In the genomic region with DNA sequence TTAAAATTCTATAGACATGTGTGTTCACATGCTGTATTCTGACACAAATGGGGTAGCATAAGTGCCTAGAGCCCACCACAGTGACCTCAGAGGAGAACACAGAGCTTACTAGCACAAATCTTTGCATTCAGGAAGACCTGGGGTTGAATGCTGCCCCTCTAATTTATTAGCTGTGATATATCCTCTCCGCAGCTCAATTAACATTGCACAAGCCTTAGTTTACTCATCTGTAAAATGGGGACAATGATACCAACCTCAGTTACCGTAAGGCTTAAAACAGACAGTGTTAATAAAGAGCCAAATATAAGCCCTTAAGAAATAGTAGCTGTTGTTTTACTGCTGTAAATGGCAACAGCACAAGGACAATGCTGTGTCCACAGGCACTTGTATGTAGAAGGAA, we compare ENCODE assay signal across 10 cellular contexts. TPM values are rescaled to one million over a fixed set of nuclear protein-coding genes. Genes with fewer than 3 reads are reported as not detected.
"Had no signal": no experiment of that assay in that cellular context is flagged by ENCODE, and none has a peak within 500 bp of the region (broad histone marks: within the 10 kb centered on the region; RNA-seq: fewer than 3 reads in every experiment).

No MANE protein-coding gene starts in this region.

- ATAC-seq: HCT116 had no signal

- H3K4me3 ChIP-seq: GM23248, HAP-1 had no signal

- H3K9me3 ChIP-seq: HAP-1 had no signal

- H3K27ac ChIP-seq: GM23248, HL-60 had no signal

- DNase-seq: GM23248, GOT3, H7, HFFc6, IMR-90 had no signal

- H3K9ac ChIP-seq: GM23248 had no signal

- H3K36me3 ChIP-seq: HAP-1 had no signal

- H3K4me1 ChIP-seq: HAP-1 had no signal

- H2AFZ ChIP-seq: GM23248 had no signal

RNA-seq across cellular contexts. Expression of gene IL17A, which starts 36.2 kb away (rescaled TPM):
- total RNA-seq: GM23248, H4, HFFc6, HT1080, IMR-90 had no signal
- polyA plus RNA-seq: GM23248, IMR-90 had no signal
